34 cellular contexts compared by ENCODE assay signal in genomic region chr13:80113714-80114454, GRCh38.
"Had no signal": no experiment of that assay in that cellular context is flagged by ENCODE, and none has a peak within 500 bp of the region (broad histone marks: within the 10 kb centered on the region; RNA-seq: fewer than 3 reads in every experiment).

No MANE protein-coding gene starts in this region.

- H3K36me3 ChIP-seq: adrenal gland, brain microvascular endothelial cell, breast epithelium had no signal

- ATAC-seq: activated CD8-positive, alpha-beta T cell treated with anti-CD3 and anti-CD28 coated beads for 36 hours; activated T-helper 17 cell treated with anti-CD3 and anti-CD28 coated beads, Interleukin-2, amount 50 U/mL, for 72 hours; body of pancreas; T-helper 17 cell had no signal

- FAIRE-seq: astrocyte, TTC549 had no signal

- H3K9me3 ChIP-seq: adrenal gland, body of pancreas, breast epithelium had no signal

- H3K27me3 Mint-ChIP-seq: activated B cell treated with CpG ODN at 0.5 μM for 24 hours; activated CD4-positive, alpha-beta memory T cell treated with anti-CD3 and anti-CD28 coated beads for 36 hours; activated CD4-positive, alpha-beta T cell treated with anti-CD3 and anti-CD28 coated beads, Interleukin-2, amount 10 ng/mL, durations not matched to agents 24 days and 14 days; activated CD8-positive, alpha-beta T cell treated with anti-CD3 and anti-CD28 coated beads for 36 hours; activated T-helper 17 cell treated with anti-CD3 and anti-CD28 coated beads, Interleukin-2, amount 50 U/mL, for 72 hours; T-helper 17 cell had no signal

- H3K27ac Mint-ChIP-seq: activated B cell treated with CpG ODN at 0.5 μM for 24 hours; activated CD4-positive, alpha-beta memory T cell treated with anti-CD3 and anti-CD28 coated beads for 36 hours; activated CD4-positive, alpha-beta T cell treated with anti-CD3 and anti-CD28 coated beads, Interleukin-2, amount 10 ng/mL, durations not matched to agents 24 days and 14 days; activated CD8-positive, alpha-beta T cell treated with anti-CD3 and anti-CD28 coated beads for 36 hours; activated naive CD4-positive, alpha-beta T cell treated with anti-CD3 and anti-CD28 coated beads for 36 hours; activated naive CD4-positive, alpha-beta T cell treated with anti-CD3 and anti-CD28 coated beads, Interleukin-2, amount 50 U/mL, for 72 hours; activated naive CD8-positive, alpha-beta T cell treated with anti-CD3 and anti-CD28 coated beads for 36 hours; activated T-helper 1 cell treated with anti-CD3 and anti-CD28 coated beads, Interleukin-12 subunit alpha, Interleukin-12 subunit beta, Interleukin-2, Interleukin-4 antibody, amounts not matched to agents 30 ng/mL and 10 ng/mL and 1 ng/mL, durations not matched to agents 14 hours and 24 hours and 36 hours; activated T-helper 17 cell treated with anti-CD3 and anti-CD28 coated beads, Interleukin-2, amount 50 U/mL, for 72 hours; T-helper 17 cell; T-helper 2 cell treated with Interferon-gamma antibody and Interleukin-4, amounts not matched to agents 5 μg/mL and 100 μg/mL, for 36 hours had no signal

- H3K4me3 Mint-ChIP-seq: activated B cell treated with CpG ODN at 0.5 μM for 24 hours; activated CD4-positive, alpha-beta memory T cell treated with anti-CD3 and anti-CD28 coated beads for 36 hours; activated CD4-positive, alpha-beta T cell treated with anti-CD3 and anti-CD28 coated beads, Interleukin-2, amount 10 ng/mL, durations not matched to agents 24 days and 14 days; activated CD8-positive, alpha-beta T cell treated with anti-CD3 and anti-CD28 coated beads for 36 hours; activated naive CD4-positive, alpha-beta T cell treated with anti-CD3 and anti-CD28 coated beads for 36 hours; activated naive CD8-positive, alpha-beta T cell treated with anti-CD3 and anti-CD28 coated beads for 36 hours; activated T-helper 1 cell treated with anti-CD3 and anti-CD28 coated beads, Interleukin-12 subunit alpha, Interleukin-12 subunit beta, Interleukin-2, Interleukin-4 antibody, amounts not matched to agents 30 ng/mL and 10 ng/mL and 1 ng/mL, durations not matched to agents 14 hours and 24 hours and 36 hours; activated T-helper 17 cell treated with anti-CD3 and anti-CD28 coated beads, Interleukin-2, amount 50 U/mL, for 72 hours; T-helper 17 cell; T-helper 2 cell treated with Interferon-gamma antibody and Interleukin-4, amounts not matched to agents 5 μg/mL and 100 μg/mL, for 36 hours had no signal

- H3K4me3 ChIP-seq: adrenal gland, body of pancreas, breast epithelium had no signal

- H3K4me1 Mint-ChIP-seq: activated B cell treated with CpG ODN at 0.5 μM for 24 hours; activated CD4-positive, alpha-beta T cell treated with anti-CD3 and anti-CD28 coated beads, Interleukin-2, amount 10 ng/mL, durations not matched to agents 24 days and 14 days; activated naive CD8-positive, alpha-beta T cell treated with anti-CD3 and anti-CD28 coated beads for 36 hours; activated T-helper 17 cell treated with anti-CD3 and anti-CD28 coated beads, Interleukin-2, amount 50 U/mL, for 72 hours; T-helper 17 cell had no signal

- H3K9me3 Mint-ChIP-seq: activated B cell treated with CpG ODN at 0.5 μM for 24 hours; activated CD4-positive, alpha-beta memory T cell treated with anti-CD3 and anti-CD28 coated beads for 36 hours; activated CD4-positive, alpha-beta T cell treated with anti-CD3 and anti-CD28 coated beads, Interleukin-2, amount 10 ng/mL, durations not matched to agents 24 days and 14 days; activated CD8-positive, alpha-beta T cell treated with anti-CD3 and anti-CD28 coated beads for 36 hours; activated naive CD4-positive, alpha-beta T cell treated with anti-CD3 and anti-CD28 coated beads for 36 hours; activated naive CD8-positive, alpha-beta T cell treated with anti-CD3 and anti-CD28 coated beads for 36 hours; activated T-helper 1 cell treated with anti-CD3 and anti-CD28 coated beads, Interleukin-12 subunit alpha, Interleukin-12 subunit beta, Interleukin-2, Interleukin-4 antibody, amounts not matched to agents 30 ng/mL and 10 ng/mL and 1 ng/mL, durations not matched to agents 14 hours and 24 hours and 36 hours; T-helper 2 cell treated with Interferon-gamma antibody and Interleukin-4, amounts not matched to agents 5 μg/mL and 100 μg/mL, for 36 hours had no signal

- DNase-seq: activated B cell treated with CpG ODN at 0.5 μM for 24 hours; activated CD4-positive, alpha-beta memory T cell treated with anti-CD3 and anti-CD28 coated beads for 36 hours; activated CD4-positive, alpha-beta T cell treated with anti-CD3 and anti-CD28 coated beads for 4 hours; activated CD4-positive, alpha-beta T cell treated with anti-CD3 and anti-CD28 coated beads, Interleukin-2, amount 10 ng/mL, durations not matched to agents 24 days and 14 days; activated CD4-positive, alpha-beta T cell treated with anti-CD3 and anti-CD28 coated beads, Interleukin-2, amount 50 U/mL, for 1 hour; activated CD4-positive, alpha-beta T cell treated with anti-CD3 and anti-CD28 coated beads, Interleukin-2, amount 50 U/mL, for 4 hours; activated CD4-positive, CD25-positive, alpha-beta regulatory T cell treated with anti-CD3 and anti-CD28 coated beads, Interleukin-2, amount 50 U/mL, for 72 hours; activated CD8-positive, alpha-beta memory T cell treated with anti-CD3 and anti-CD28 coated beads, Interleukin-2, amount 50 U/mL, for 4 hours; activated CD8-positive, alpha-beta T cell treated with anti-CD3 and anti-CD28 coated beads for 36 hours; activated effector memory CD4-positive, alpha-beta T cell treated with anti-CD3 and anti-CD28 coated beads, Interleukin-2, amount 50 U/mL, for 16 hours; activated gamma-delta T cell treated with Interleukin-2 at 50 U/mL for 16 hours; activated naive CD4-positive, alpha-beta T cell; activated naive CD4-positive, alpha-beta T cell treated with anti-CD3 and anti-CD28 coated beads for 36 hours; activated naive CD4-positive, alpha-beta T cell treated with anti-CD3 and anti-CD28 coated beads, Interleukin-2, amount 50 U/mL, for 16 hours; activated naive CD8-positive, alpha-beta T cell treated with anti-CD3 and anti-CD28 coated beads for 36 hours; activated T-cell treated with anti-CD3 and anti-CD28 coated beads for 4 hours; activated T-cell treated with anti-CD3 and anti-CD28 coated beads, Interleukin-2, amount 50 U/mL, for 1 hour; activated T-cell treated with anti-CD3 and anti-CD28 coated beads, Interleukin-2, amount 50 U/mL, for 48 hours; adrenal gland; amniotic stem cell; aorta; body of pancreas; brain microvascular endothelial cell; central memory CD4-positive, alpha-beta T cell; T-helper 17 cell; T-helper 9 cell had no signal

- H3K36me3 Mint-ChIP-seq: activated CD4-positive, alpha-beta memory T cell treated with anti-CD3 and anti-CD28 coated beads for 36 hours; activated naive CD8-positive, alpha-beta T cell treated with anti-CD3 and anti-CD28 coated beads for 36 hours had no signal

- H3K4me1 ChIP-seq: adrenal gland, body of pancreas, breast epithelium had no signal

- H3K27me3 ChIP-seq: adrenal gland, body of pancreas, brain microvascular endothelial cell, breast epithelium had no signal

- H3K27ac ChIP-seq: adrenal gland, body of pancreas, brain microvascular endothelial cell, breast epithelium, VCaP had no signal
